ENCODE assay signal across 24 cellular contexts in genomic region chr5:146025681-146026080, GRCh38.
DNase-seq lines count a peak whose midpoint lies in the region; ATAC-seq, FAIRE-seq and TF ChIP-seq lines count a peak whose summit lies in the region.
"Had no signal": no experiment of that assay in that cellular context is flagged by ENCODE, and none has a peak within 500 bp of the region (broad histone marks: within the 10 kb centered on the region; RNA-seq: fewer than 3 reads in every experiment).

No MANE protein-coding gene starts in this region.

- H3K79me2 ChIP-seq in GM23338 (replicated peaks; ENCODE audit: insufficient read depth): no peaks in the 10 kb centered on the region

- H3K27ac Mint-ChIP-seq in GM23338 (peak overlapping the region; percentile 63; the same call in 1 of the 2 replicates), WTC11 (peak overlapping the region; percentile 78)
- no peak overlapping the region for H3K27ac Mint-ChIP-seq in stimulated activated memory B cell treated with anti-CD40 and anti-IgM and Interleukin-4, amounts not matched to agents 10 μg/mL and 1 μg/mL and 100 μg/mL, for 72 hours
- H3K27ac Mint-ChIP-seq: B cell had no signal

- TF ChIP-seq CTCF in GM23338 (conservative IDR thresholded peaks at IDR 0.05; ENCODE audit: low read depth in 2 of 2) (no peak), WTC11 (IDR thresholded peaks at IDR 0.05) (no peak), mucosa of descending colon (IDR thresholded peaks at IDR 0.05) (no peak), GM13977 (IDR thresholded peaks at IDR 0.05; ENCODE audit: extremely low read depth, insufficient read depth, missing control alignments) (no peak)

- H3K27me3 ChIP-seq in GM23338 (ENCODE audit: insufficient read depth): no peaks in the 10 kb centered on the region
- H3K27me3 ChIP-seq in iPS-20b (ENCODE audit: insufficient read depth, low read length): no peaks in the 10 kb centered on the region
- H3K27me3 ChIP-seq in small intestine (ENCODE audit: control insufficient read depth in 2 of 2, insufficient read depth in 2 of 2, low read length in 2 of 2): no peaks in the 10 kb centered on the region

- H3K36me3 ChIP-seq in GM23338 (ENCODE audit: insufficient read depth) (no peaks in the 10 kb centered on the region), iPS-20b (ENCODE audit: insufficient read depth, low read depth, low read length) (no peaks in the 10 kb centered on the region), small intestine (ENCODE audit: control insufficient read depth in 2 of 2, insufficient read depth in 2 of 2, low read length in 2 of 2) (peaks cover 0 to 4% of the 10 kb centered on the region in 2 donors), mucosa of descending colon (ENCODE audit: low read depth) (no peaks in the 10 kb centered on the region)

- 0 out of 2 replicates have a peak overlapping the region, but pooled peaks have one; percentile 6 for H3K4me2 ChIP-seq in GM23338
- H3K4me2 ChIP-seq: KMS-11 had no signal

- ATAC-seq in GM23338 (no peak), WTC11 (no peak), mucosa of descending colon (no peak)
- ATAC-seq in stimulated activated memory B cell treated with anti-CD40 and anti-IgM and Interleukin-4, amounts not matched to agents 10 μg/mL and 1 μg/mL and 100 μg/mL, for 72 hours: no peak
- ATAC-seq: SK-N-SH treated with all-trans-retinoic acid at 6 μM for 48 hours had no signal

- FAIRE-seq in small intestine (lab: Jason Lieb, UNC): no peak
- FAIRE-seq: A204.1, GM12892 had no signal

- H3K4me3 Mint-ChIP-seq in GM23338 (no peak overlapping the region), WTC11 (no peak overlapping the region)
- H3K4me3 Mint-ChIP-seq in stimulated activated memory B cell treated with anti-CD40 and anti-IgM and Interleukin-4, amounts not matched to agents 10 μg/mL and 1 μg/mL and 100 μg/mL, for 72 hours: no peak overlapping the region
- H3K4me3 Mint-ChIP-seq: B cell, CD14-positive monocyte had no signal

- no peak overlapping the region for H3K4me3 ChIP-seq in GM23338
- H3K4me3 ChIP-seq in iPS-20b (ENCODE audit: low read length): no peak overlapping the region
- no peak overlapping the region for H3K4me3 ChIP-seq in small intestine (ENCODE audit: low read depth in 1 of 2, low read length in 2 of 2)
- H3K4me3 ChIP-seq in mucosa of descending colon: no peak overlapping the region

- H3K9me3 ChIP-seq in iPS-20b (ENCODE audit: insufficient read depth, low read depth, low read length): no peaks in the 10 kb centered on the region
- no peaks in the 10 kb centered on the region for H3K9me3 ChIP-seq in small intestine (ENCODE audit: control insufficient read depth, low read depth)
- no peaks in the 10 kb centered on the region for H3K9me3 ChIP-seq in mucosa of descending colon

- CTCF ChIA-PET in WTC11 (lab: Charles Lee): interaction anchor here (1.0 to 5.6 kb wide), 3 partner anchors 8 to 199 kb away, joined by 3 to 29 read pairs (median 6); no protein-coding TSS in a partner anchor

- POLR2A ChIA-PET in WTC11 (lab: Charles Lee): no interaction called here

- intact Hi-C loops in mucosa of descending colon (cut with DNase I, micrococcal nuclease): no loop called here

- H4K20me1 ChIP-seq in GM23338 (replicated peaks; ENCODE audit: insufficient read depth): no peaks in the 10 kb centered on the region

- H3K36me3 Mint-ChIP-seq in GM23338 (ENCODE audit: low read depth) (no peaks in the 10 kb centered on the region), WTC11 (no peaks in the 10 kb centered on the region)
- H3K36me3 Mint-ChIP-seq in stimulated activated memory B cell treated with anti-CD40 and anti-IgM and Interleukin-4, amounts not matched to agents 10 μg/mL and 1 μg/mL and 100 μg/mL, for 72 hours: no peaks in the 10 kb centered on the region
- H3K36me3 Mint-ChIP-seq: CD14-positive monocyte had no signal

- in situ Hi-C loops in GM13977 (cut with MboI; ENCODE audit: low pct_unique_long_range_greater_than_20kb, low sequenced_read_pairs, unreplicated experiment): no loop called here

- H3K9ac ChIP-seq in iPS-20b (ENCODE audit: low read depth, low read length): 0 out of 2 replicates have a peak overlapping the region, but pooled peaks have one; percentile 14
- H3K9ac ChIP-seq: KMS-11 had no signal

- H3K27me3 Mint-ChIP-seq in GM23338 (ENCODE audit: insufficient read depth, low read depth, poor library complexity) (no peaks in the 10 kb centered on the region), WTC11 (ENCODE audit: low read depth) (no peaks in the 10 kb centered on the region; the same call in 1 of the 2 replicates)
- H3K27me3 Mint-ChIP-seq in stimulated activated memory B cell treated with anti-CD40 and anti-IgM and Interleukin-4, amounts not matched to agents 10 μg/mL and 1 μg/mL and 100 μg/mL, for 72 hours: peaks cover 17% of the 10 kb centered on the region

- peak overlapping the region; percentile 48; the same call in 1 of the 2 replicates for H3K27ac ChIP-seq in GM23338 (ENCODE audit: low read depth)
- H3K27ac ChIP-seq in iPS-20b (ENCODE audit: low read length): peak overlapping the region; percentile 4
- H3K27ac ChIP-seq in small intestine (ENCODE audit: low read depth in 1 of 2, low read length in 1 of 2): peak overlapping the region; percentile 27 to 33
- H3K27ac ChIP-seq: KMS-11 had no signal

- peaks cover 38% of the 10 kb centered on the region for H3K4me1 ChIP-seq in GM23338 (ENCODE audit: insufficient read depth)
- H3K4me1 ChIP-seq in iPS-20b (ENCODE audit: insufficient read depth, low read length): peaks cover 23% of the 10 kb centered on the region
- peaks cover 4 to 13% of the 10 kb centered on the region in 2 donors for H3K4me1 ChIP-seq in small intestine (ENCODE audit: control insufficient read depth in 2 of 2, insufficient read depth in 1 of 2, low read depth in 1 of 2, low read length in 1 of 2)
- peaks cover 23% of the 10 kb centered on the region for H3K4me1 ChIP-seq in mucosa of descending colon (ENCODE audit: low read depth)

- H3K4me1 Mint-ChIP-seq in GM23338 (peaks cover 38% of the 10 kb centered on the region), WTC11 (peaks cover 44% of the 10 kb centered on the region)
- H3K4me1 Mint-ChIP-seq in stimulated activated memory B cell treated with anti-CD40 and anti-IgM and Interleukin-4, amounts not matched to agents 10 μg/mL and 1 μg/mL and 100 μg/mL, for 72 hours: no peaks in the 10 kb centered on the region
- H3K4me1 Mint-ChIP-seq: B cell had no signal

- no peaks in the 10 kb centered on the region for H3K9me2 ChIP-seq in GM23338 (ENCODE audit: insufficient read depth)

- H3K9me3 Mint-ChIP-seq in GM23338: no peaks in the 10 kb centered on the region
- no peaks in the 10 kb centered on the region for H3K9me3 Mint-ChIP-seq in WTC11
- no peaks in the 10 kb centered on the region for H3K9me3 Mint-ChIP-seq in stimulated activated memory B cell treated with anti-CD40 and anti-IgM and Interleukin-4, amounts not matched to agents 10 μg/mL and 1 μg/mL and 100 μg/mL, for 72 hours
- H3K9me3 Mint-ChIP-seq: CD14-positive monocyte had no signal

- H2AFZ ChIP-seq in GM23338: no peak overlapping the region

- H3F3A ChIP-seq in GM23338 (replicated peaks; ENCODE audit: low read depth): no peaks in the 10 kb centered on the region

- 20 to 29% (median 26%) methylated on average over 1 of the region's 1 CpG for WGBS in small intestine, 3 donors

- DNase-seq in GM23338 (ENCODE audit: low spot score) (no peak), WTC11 (ENCODE audit: low spot score) (no peak), small intestine (no peak), mucosa of descending colon (no peak), GM13977 (ENCODE audit: low spot score) (no peak), DMS114 treated with DMSO at 0.1 percent for 48 hours (lab: John Stamatoyannopoulos, UW; ENCODE audit: unreplicated experiment) (no peak)
- DNase-seq: DMS 273 treated with DMSO at 0.1 percent for 48 hours; GOT3; IMR-90; NCI-H1105; NCI-H146; NCI-H2029; NCI-H2227 treated with DMSO at 0.1 percent for 48 hours; NCI-H510A treated with DMSO at 0.1 percent for 48 hours; NCI-H774; NK-92 treated with Interleukin-12 subunit alpha and Interleukin-12 subunit beta, amount 100 ng/mL, for 24 hours had no signal

TF ChIP-seq in GM23338, 12 proteins besides CTCF, POLR2A, EP300 and RAD21 (continues in another document):
- TF ChIP-seq STAT1 (IDR thresholded peaks at IDR 0.05; ENCODE audit: unreplicated experiment) (no peak), JUNB (IDR thresholded peaks at IDR 0.05; ENCODE audit: unreplicated experiment) (no peak)

TF ChIP-seq in WTC11, 78 proteins besides CTCF, POLR2A, EP300 and RAD21:
- TF ChIP-seq ATF2 (CRISPR knock-in tag; IDR thresholded peaks at IDR 0.05; ENCODE audit: borderline replicate concordance, low read depth) (no peak), GTF2I (CRISPR knock-in tag; conservative IDR thresholded peaks at IDR 0.05) (peak; percentile 82)
